25 cellular contexts compared by ENCODE assay signal in the genomic region with DNA sequence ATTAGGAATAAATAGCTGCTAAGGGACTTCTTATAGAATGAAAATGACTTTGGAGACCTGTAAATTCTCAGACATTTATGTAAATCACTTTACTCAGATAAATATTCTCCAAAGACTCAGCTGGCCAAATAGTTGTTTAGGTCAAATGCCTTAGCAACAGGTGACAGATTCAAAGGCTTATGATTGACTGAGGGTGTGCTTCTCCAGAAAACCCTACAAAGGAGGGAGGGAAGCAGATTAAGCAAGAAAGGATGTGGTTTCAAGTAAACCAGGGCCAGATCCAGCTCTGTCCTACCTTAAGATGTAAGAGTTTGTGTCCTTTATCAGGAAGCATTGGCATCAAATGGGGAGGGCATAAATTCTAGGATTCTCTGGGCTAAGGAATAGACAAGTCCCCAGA.
"Had no signal": no experiment of that assay in that cellular context is flagged by ENCODE, and none has a peak within 500 bp of the region (broad histone marks: within the 10 kb centered on the region; RNA-seq: fewer than 3 reads in every experiment).

No MANE protein-coding gene starts in this region.

- H3K4me2 ChIP-seq: SK-N-SH had no signal

- H3K27me3 ChIP-seq: breast epithelium, Peyer's patch, SJCRH30 had no signal

- H3K4me1 Mint-ChIP-seq: activated naive CD4-positive, alpha-beta T cell treated with anti-CD3 and anti-CD28 coated beads, Interleukin-2, amount 50 U/mL, for 24 hours had no signal

- H3K9me3 ChIP-seq: Peyer's patch, SJCRH30, SK-N-SH had no signal

- H3K4me1 ChIP-seq: breast epithelium, Peyer's patch had no signal

- DNase-seq: activated CD4-positive, alpha-beta T cell treated with anti-CD3 and anti-CD28 coated beads for 4 hours; activated CD4-positive, alpha-beta T cell treated with anti-CD3 and anti-CD28 coated beads, Interleukin-2, amount 50 U/mL, for 4 hours; activated CD8-positive, alpha-beta memory T cell treated with anti-CD3 and anti-CD28 coated beads, Interleukin-2, amount 50 U/mL, for 48 hours; activated CD8-positive, alpha-beta T cell treated with anti-CD3 and anti-CD28 coated beads, Interleukin-2, amount 10 ng/mL, durations not matched to agents 7 days and 5 days; activated naive CD4-positive, alpha-beta T cell; activated T-cell treated with anti-CD3 and anti-CD28 coated beads, Interleukin-2, amount 50 U/mL, for 1 hour; aorta; Kasumi-1; NCI-H1105 treated with DMSO at 0.1 percent for 48 hours; NCI-H1436 treated with DMSO at 0.1 percent for 48 hours; NCI-H187; NCI-H2081; NCI-H446 treated with DMSO at 0.1 percent for 48 hours; NCI-H524 treated with DMSO at 0.1 percent for 48 hours; NCI-H748 treated with DMSO at 0.1 percent for 48 hours; OCI-M1; Peyer's patch; Right ventricle myocardium superior; SJCRH30; SK-N-SH; T-helper 1 cell had no signal

- H3K9me2 ChIP-seq: SK-N-SH had no signal

- H3K27ac ChIP-seq: breast epithelium, Peyer's patch, RWPE1, SJCRH30, WERI-Rb-1 had no signal

- H3K27me3 Mint-ChIP-seq: activated naive CD4-positive, alpha-beta T cell treated with anti-CD3 and anti-CD28 coated beads, Interleukin-2, amount 50 U/mL, for 24 hours had no signal

- H3K4me3 Mint-ChIP-seq: activated CD8-positive, alpha-beta T cell treated with anti-CD3 and anti-CD28 coated beads, Interleukin-2, amount 10 ng/mL, durations not matched to agents 7 days and 5 days; activated naive CD4-positive, alpha-beta T cell treated with anti-CD3 and anti-CD28 coated beads, Interleukin-2, amount 50 U/mL, for 24 hours had no signal

- H3K4me3 ChIP-seq: breast epithelium, Peyer's patch, SJCRH30 had no signal

- H3K9ac ChIP-seq: SK-N-SH had no signal

- H3K36me3 ChIP-seq: breast epithelium, Peyer's patch, SJCRH30, WERI-Rb-1 had no signal

- H3K36me3 Mint-ChIP-seq: activated naive CD4-positive, alpha-beta T cell treated with anti-CD3 and anti-CD28 coated beads, Interleukin-2, amount 50 U/mL, for 24 hours had no signal

- H3K27ac Mint-ChIP-seq: activated CD8-positive, alpha-beta T cell treated with anti-CD3 and anti-CD28 coated beads, Interleukin-2, amount 10 ng/mL, durations not matched to agents 7 days and 5 days; activated naive CD4-positive, alpha-beta T cell treated with anti-CD3 and anti-CD28 coated beads, Interleukin-2, amount 50 U/mL, for 24 hours had no signal
